Comparison of ENCODE assay signal across 2 cellular contexts in genomic region chr10:101141622-101142532, GRCh38.
TF ChIP-seq lines count a peak whose summit lies in the region.

No MANE protein-coding gene starts in this region.

TF ChIP-seq in HCT116, 20 proteins besides CTCF, POLR2A, EP300 and RAD21 (continued from another document):
- TF ChIP-seq REST (IDR thresholded peaks at IDR 0.05; ENCODE audit: low read depth) (no peak), EZH2 (IDR thresholded peaks at IDR 0.05) (no peak), SIN3A (IDR thresholded peaks at IDR 0.05; ENCODE audit: low read depth) (no peak), YY1 (IDR thresholded peaks at IDR 0.05; ENCODE audit: extremely low read depth, insufficient replicate concordance, low read depth, low read length) (peak; percentile 81), CEBPB (IDR thresholded peaks at IDR 0.05; ENCODE audit: low read depth) (no peak), POLR2AphosphoS5 (IDR thresholded peaks at IDR 0.05; ENCODE audit: low read depth, low read length) (peak; percentile 38; the same call in 1 of the 2 replicates), JUND (IDR thresholded peaks at IDR 0.05) (no peak), TCF7L2 (IDR thresholded peaks at IDR 0.05; ENCODE audit: borderline replicate concordance, extremely low read depth, insufficient read depth, insufficient read length) (no peak), MAX (IDR thresholded peaks at IDR 0.05) (no peak), ZBTB33 (IDR thresholded peaks at IDR 0.05; ENCODE audit: extremely low read depth, insufficient replicate concordance, low read length) (no peak), ZNF274 (IDR thresholded peaks at IDR 0.05; ENCODE audit: low read depth, low read length) (no peak), CBX3 (IDR thresholded peaks at IDR 0.05; ENCODE audit: low read depth) (no peak), ELF1 (IDR thresholded peaks at IDR 0.05; ENCODE audit: borderline replicate concordance, low read depth) (no peak), FOSL1 (IDR thresholded peaks at IDR 0.05; ENCODE audit: low read depth) (no peak), SRF (IDR thresholded peaks at IDR 0.05; ENCODE audit: low read depth) (no peak), ATF3 (IDR thresholded peaks at IDR 0.05) (no peak), EZH2phosphoT487 (IDR thresholded peaks at IDR 0.05; ENCODE audit: borderline replicate concordance) (no peak), SP1 (IDR thresholded peaks at IDR 0.05; ENCODE audit: low read depth) (no peak)

TF ChIP-seq in K562, 482 proteins besides CTCF, POLR2A, EP300 and RAD21:
- TF ChIP-seq ELK3 (CRISPR knock-in tag; IDR thresholded peaks at IDR 0.05) (no peak), ZNF445 (CRISPR knock-in tag; IDR thresholded peaks at IDR 0.05; ENCODE audit: low read depth) (no peak), RB1 (IDR thresholded peaks at IDR 0.05; ENCODE audit: low read depth) (peak; percentile 53; the same call in 1 of the 2 replicates), ZNF133 (CRISPR knock-in tag; IDR thresholded peaks at IDR 0.05) (no peak), YY1 (IDR thresholded peaks at IDR 0.05; ENCODE audit: borderline replicate concordance in 1 of 3, control insufficient read depth in 1 of 3, extremely low read depth in 1 of 3, insufficient read depth in 3 of 3, insufficient read length in 1 of 3, insufficient replicate concordance in 2 of 3, low read depth in 1 of 3, low read length in 2 of 3) (peak in 2 of 3 experiments; percentile 42 to 65), ZNF324 (CRISPR knock-in tag; IDR thresholded peaks at IDR 0.05) (no peak), SRF (CRISPR knock-in tag; IDR thresholded peaks at IDR 0.05) (no peak), PREB (CRISPR knock-in tag; IDR thresholded peaks at IDR 0.05) (0 out of 2 replicates have a peak, but pooled peaks have one; percentile 22), HMBOX1 (IDR thresholded peaks at IDR 0.05) (no peak), JUND (IDR thresholded peaks at IDR 0.05; ENCODE audit: borderline replicate concordance, low read depth, low read length) (peak; percentile 23; the same call in 1 of the 2 replicates), JUND (tag; IDR thresholded peaks at IDR 0.05; ENCODE audit: borderline replicate concordance, low read depth, low read length) (no peak), TGIF2 (CRISPR knock-in tag; IDR thresholded peaks at IDR 0.05) (peak; percentile 48; the same call in 1 of the 2 replicates), CTCFL (IDR thresholded peaks at IDR 0.05; ENCODE audit: borderline replicate concordance, insufficient read depth, low read depth, low read length, poor library complexity, severe bottlenecking) (peak; percentile 35), PYGO2 (tag; IDR thresholded peaks at IDR 0.05) (no peak), ARID2 (IDR thresholded peaks at IDR 0.05) (0 out of 2 replicates have a peak, but pooled peaks have one; percentile 45), KLF16 (IDR thresholded peaks at IDR 0.05) (0 out of 2 replicates have a peak, but pooled peaks have one; percentile 19), GABPB1 (CRISPR knock-in tag; IDR thresholded peaks at IDR 0.05) (peak; percentile 50; the same call in 1 of the 2 replicates), ZFX (CRISPR knock-in tag; IDR thresholded peaks at IDR 0.05) (peak; percentile 47), TFAP4 (CRISPR knock-in tag; IDR thresholded peaks at IDR 0.05; ENCODE audit: borderline replicate concordance) (peak; percentile 54; the same call in 1 of the 2 replicates), KAT7 (CRISPR knock-in tag; IDR thresholded peaks at IDR 0.05; ENCODE audit: borderline replicate concordance) (0 out of 2 replicates have a peak, but pooled peaks have one; percentile 73), ZNF316 (IDR thresholded peaks at IDR 0.05) (0 out of 2 replicates have a peak, but pooled peaks have one; percentile 8), SMC3 (conservative IDR thresholded peaks at IDR 0.05; ENCODE audit: insufficient read depth, low read depth, low read length) (peak; percentile 74), DEAF1 (CRISPR knock-in tag; IDR thresholded peaks at IDR 0.05) (peak; percentile 67), C11orf30 (IDR thresholded peaks at IDR 0.05; ENCODE audit: low read depth) (peak; percentile 59), MAFG (tag; conservative IDR thresholded peaks at IDR 0.05) (peak; percentile 38; the same call in 1 of the 2 replicates), CBFA2T2 (conservative IDR thresholded peaks at IDR 0.05) (no peak), XRCC5 (IDR thresholded peaks at IDR 0.05; ENCODE audit: low read depth, low read length) (0 out of 2 replicates have a peak, but pooled peaks have one; percentile 46), USF1 (CRISPR knock-in tag; IDR thresholded peaks at IDR 0.05) (no peak), CREM (IDR thresholded peaks at IDR 0.05; ENCODE audit: low read depth) (0 out of 2 replicates have a peak, but pooled peaks have one; percentile 20), NFE2 (IDR thresholded peaks at IDR 0.05; ENCODE audit: low read depth) (peak; percentile 55), STAG1 (CRISPR knock-in tag; IDR thresholded peaks at IDR 0.05; ENCODE audit: borderline replicate concordance) (peak; percentile 51; the same call in 1 of the 2 replicates)
TF ChIP-seq in K562: peak in this region for 21.
